In the genomic region with DNA sequence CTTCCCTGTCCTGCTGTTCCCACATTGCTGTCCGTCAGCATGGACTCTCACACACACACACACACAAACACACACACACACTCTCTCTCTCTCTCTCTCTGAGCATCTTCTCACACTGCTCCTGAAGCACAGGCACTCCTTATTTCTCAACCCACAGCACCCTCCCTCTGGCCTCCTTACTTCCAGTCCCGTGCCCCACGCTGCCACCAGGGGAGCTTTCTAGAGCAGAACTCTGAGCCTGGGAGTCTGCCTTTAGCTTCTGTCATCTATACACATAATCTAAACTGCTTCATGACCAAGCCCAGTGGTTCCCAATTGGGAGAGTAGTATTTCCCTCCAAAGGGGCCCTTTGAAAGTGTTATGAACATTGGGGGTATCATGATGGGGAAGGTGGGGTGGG, we compare ENCODE assay signal across 9 cellular contexts. TPM values are rescaled to one million over a fixed set of nuclear protein-coding genes. Genes with fewer than 3 reads are reported as not detected.
A peak's percentile ranks its signal among the peaks of the same experiment; 100 is the strongest.
DNase-seq lines count a peak whose midpoint lies in the region; ATAC-seq and TF ChIP-seq lines count a peak whose summit lies in the region.
"Had no signal": no experiment of that assay in that cellular context is flagged by ENCODE, and none has a peak within 500 bp of the region (broad histone marks: within the 10 kb centered on the region; RNA-seq: fewer than 3 reads in every experiment).

No MANE protein-coding gene starts in this region.

- peaks cover 15% of the 10 kb centered on the region for H4K20me1 ChIP-seq in osteoblast (ENCODE audit: insufficient read depth, low read length)

- DNase-seq in CD8-positive, alpha-beta T cell, result peak in 2 of 7 experiments; percentile 29 to 37
- DNase-seq in NCI-H69 (lab: John Stamatoyannopoulos, UW), result peak; percentile 13
- no peak for DNase-seq in natural killer cell
- no peak for DNase-seq in NCI-H2029 (lab: John Stamatoyannopoulos, UW)
- no peak for DNase-seq in NCI-H187 (lab: John Stamatoyannopoulos, UW)
- DNase-seq in breast epithelium (ENCODE audit: low spot score in 2 of 2), result no peak
- no peak for DNase-seq in osteoblast (ENCODE audit: insufficient read length, low spot score, missing footprints)
- DNase-seq: heart right ventricle had no signal

- H3K9me3 ChIP-seq in CD8-positive, alpha-beta T cell (ENCODE audit: low read length), result no peaks in the 10 kb centered on the region
- H3K9me3 ChIP-seq in breast epithelium (no peaks in the 10 kb centered on the region), osteoblast (ENCODE audit: low read depth, low read length) (no peaks in the 10 kb centered on the region)
- H3K9me3 ChIP-seq: heart right ventricle had no signal

- H3K27me3 ChIP-seq in CD8-positive, alpha-beta T cell (ENCODE audit: insufficient read depth, low read length), result no peaks in the 10 kb centered on the region
- H3K27me3 ChIP-seq in breast epithelium (no peaks in the 10 kb centered on the region), osteoblast (ENCODE audit: insufficient read depth, low read length) (no peaks in the 10 kb centered on the region)
- H3K27me3 ChIP-seq: heart right ventricle had no signal

- peaks cover 19% of the 10 kb centered on the region for H3K79me2 ChIP-seq in osteoblast (ENCODE audit: insufficient read depth, low read length)

- no peaks in the 10 kb centered on the region for H3K9me3 Mint-ChIP-seq in CD8-positive, alpha-beta T cell
- no peaks in the 10 kb centered on the region for H3K9me3 Mint-ChIP-seq in activated naive CD4-positive, alpha-beta T cell treated with anti-CD3 and anti-CD28 coated beads, Interleukin-2, amount 50 U/mL, for 24 hours
- H3K9me3 Mint-ChIP-seq in natural killer cell, result no peaks in the 10 kb centered on the region

- peaks cover 86% of the 10 kb centered on the region for H3K4me1 ChIP-seq in CD8-positive, alpha-beta T cell (ENCODE audit: insufficient read depth, low read length)
- H3K4me1 ChIP-seq in breast epithelium (no peaks in the 10 kb centered on the region), osteoblast (ENCODE audit: insufficient read depth, low read length) (peaks cover 8% of the 10 kb centered on the region)

- peaks cover 58% of the 10 kb centered on the region for H3K36me3 Mint-ChIP-seq in CD8-positive, alpha-beta T cell
- peaks cover 19% of the 10 kb centered on the region for H3K36me3 Mint-ChIP-seq in activated naive CD4-positive, alpha-beta T cell treated with anti-CD3 and anti-CD28 coated beads, Interleukin-2, amount 50 U/mL, for 24 hours
- H3K36me3 Mint-ChIP-seq in natural killer cell, result peaks cover 7% of the 10 kb centered on the region

- CTCF ChIA-PET in CD8-positive, alpha-beta T cell (lab: Charles Lee), result interaction anchor here (1.1 to 3.7 kb wide), 7 partner anchors 11 to 201 kb away, joined by 3 to 13 read pairs (median 5); no protein-coding TSS in a partner anchor

- H3K27ac ChIP-seq in CD8-positive, alpha-beta T cell (ENCODE audit: low read depth, low read length), result no peak overlapping the region
- H3K27ac ChIP-seq in breast epithelium, result no peak overlapping the region
- no peak overlapping the region for H3K27ac ChIP-seq in osteoblast (ENCODE audit: low read depth, low read length)
- H3K27ac ChIP-seq: heart right ventricle had no signal

- H3K36me3 ChIP-seq in CD8-positive, alpha-beta T cell (ENCODE audit: insufficient read depth, low read length), result peaks cover 11% of the 10 kb centered on the region
- H3K36me3 ChIP-seq in breast epithelium, result peaks cover 7% of the 10 kb centered on the region
- peaks cover 5% of the 10 kb centered on the region for H3K36me3 ChIP-seq in osteoblast (ENCODE audit: insufficient read depth, low read length)

- no peak for TF ChIP-seq POLR2A in breast epithelium (IDR thresholded peaks at IDR 0.05)

- peaks cover 98% of the 10 kb centered on the region for H3K4me1 Mint-ChIP-seq in CD8-positive, alpha-beta T cell (ENCODE audit: low read depth)
- H3K4me1 Mint-ChIP-seq in activated naive CD4-positive, alpha-beta T cell treated with anti-CD3 and anti-CD28 coated beads, Interleukin-2, amount 50 U/mL, for 24 hours, result peaks cover 97% of the 10 kb centered on the region
- H3K4me1 Mint-ChIP-seq in natural killer cell, result peaks cover 67 to 86% of the 10 kb centered on the region in 2 donors

- H3K4me2 ChIP-seq in osteoblast (ENCODE audit: insufficient read depth, low read length), result no peak overlapping the region

- H3K4me3 ChIP-seq in CD8-positive, alpha-beta T cell (ENCODE audit: low read depth, low read length), result no peak overlapping the region
- H3K4me3 ChIP-seq in breast epithelium (no peak overlapping the region), osteoblast (ENCODE audit: insufficient read depth, low read length) (no peak overlapping the region)
- H3K4me3 ChIP-seq: heart right ventricle had no signal

- no peak for ATAC-seq in CD8-positive, alpha-beta T cell
- peak in 1 of 3 donors; percentile 39 for ATAC-seq in natural killer cell

- intact Hi-C loops in CD8-positive, alpha-beta T cell (cut with DNase I, micrococcal nuclease), result loop anchor here in 1 of 2 experiments (10.0 kb wide), 1 partner anchor 389 kb away; the partner anchor contains the start of gene CCDC28A
- intact Hi-C loops in natural killer cell (cut with micrococcal nuclease) (no loop called here), breast epithelium (cut with DNase I; ENCODE audit: low total_unique reads) (no loop called here)

- no peak for TF ChIP-seq CTCF in CD8-positive, alpha-beta T cell (IDR thresholded peaks at IDR 0.05)
- no peak for TF ChIP-seq CTCF in natural killer cell (IDR thresholded peaks at IDR 0.05)
- TF ChIP-seq CTCF in breast epithelium (IDR thresholded peaks at IDR 0.05), result no peak
- no peak for TF ChIP-seq CTCF in osteoblast (IDR thresholded peaks at IDR 0.05; ENCODE audit: extremely low read depth, low read depth, low read length)

- no peak overlapping the region for H2AFZ ChIP-seq in osteoblast (ENCODE audit: low read length)

- POLR2A ChIA-PET in CD8-positive, alpha-beta T cell (lab: Charles Lee), result interaction anchor here (1.4 to 5.8 kb wide), 3 partner anchors 9 to 211 kb away, joined by 3 to 41 read pairs (median 13); partner anchors contain the start of gene CITED2

- H3K27me3 Mint-ChIP-seq in CD8-positive, alpha-beta T cell (ENCODE audit: low read depth), result no peaks in the 10 kb centered on the region
- no peaks in the 10 kb centered on the region for H3K27me3 Mint-ChIP-seq in activated naive CD4-positive, alpha-beta T cell treated with anti-CD3 and anti-CD28 coated beads, Interleukin-2, amount 50 U/mL, for 24 hours
- H3K27me3 Mint-ChIP-seq in natural killer cell (ENCODE audit: low read depth in 2 of 2), result no peaks in the 10 kb centered on the region

- peak overlapping the region; percentile 93 for H3K27ac Mint-ChIP-seq in CD8-positive, alpha-beta T cell
- H3K27ac Mint-ChIP-seq in activated naive CD4-positive, alpha-beta T cell treated with anti-CD3 and anti-CD28 coated beads, Interleukin-2, amount 50 U/mL, for 24 hours, result peak overlapping the region; percentile 96
- H3K27ac Mint-ChIP-seq in natural killer cell, result peak overlapping the region; percentile 85 to 91

- H3K4me3 Mint-ChIP-seq in CD8-positive, alpha-beta T cell, result peak overlapping the region; percentile 46
- peak overlapping the region; percentile 56 for H3K4me3 Mint-ChIP-seq in activated naive CD4-positive, alpha-beta T cell treated with anti-CD3 and anti-CD28 coated beads, Interleukin-2, amount 50 U/mL, for 24 hours
- peak overlapping the region; percentile 59 for H3K4me3 Mint-ChIP-seq in natural killer cell

RNA-seq across cellular contexts. Expression of gene HECA, which starts 29.1 kb away (rescaled TPM):
- total RNA-seq in CD8-positive, alpha-beta T cell, result 100 to 1,000 TPM; 231 to 234 TPM
- total RNA-seq in natural killer cell (10 to 100 TPM; 76.5 to 80.5 (median 77.6) TPM), breast epithelium (10 to 100 TPM; 35.1 to 54.3 (median 49.3) TPM), osteoblast (50.1 and 53.9 TPM in 2 replicates)
